Comparison of ENCODE assay signal across 26 cellular contexts in the genomic region with DNA sequence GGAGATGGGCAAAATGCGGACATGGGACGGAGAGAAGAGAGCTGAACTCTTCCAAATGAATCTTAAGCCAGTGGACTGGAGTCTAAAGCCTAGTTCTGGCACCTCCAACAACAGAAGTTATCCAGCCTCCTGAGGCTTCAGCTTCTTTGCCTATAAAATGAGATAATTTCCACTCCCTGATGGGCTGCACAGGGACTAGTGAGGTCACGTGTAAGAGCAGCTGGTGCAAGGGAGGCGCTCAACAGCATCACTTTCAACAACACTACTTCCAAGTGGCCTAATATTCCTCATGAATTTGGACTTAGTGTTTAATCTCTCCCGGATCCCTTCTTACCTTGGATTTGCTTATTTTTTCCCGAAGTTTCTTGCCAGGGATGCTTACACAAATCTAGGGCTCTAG. TPM values are rescaled to one million over a fixed set of nuclear protein-coding genes. Genes with fewer than 3 reads are reported as not detected.
A peak's percentile ranks its signal among the peaks of the same experiment; 100 is the strongest.
DNase-seq lines count a peak whose midpoint lies in the region; ATAC-seq and TF ChIP-seq lines count a peak whose summit lies in the region.
"Had no signal": no experiment of that assay in that cellular context is flagged by ENCODE, and none has a peak within 500 bp of the region (broad histone marks: within the 10 kb centered on the region; RNA-seq: fewer than 3 reads in every experiment).

No MANE protein-coding gene starts in this region.

- no peak overlapping the region for H3K4me3 ChIP-seq in fibroblast of villous mesenchyme (ENCODE audit: low read depth, low read length)
- no peak overlapping the region for H3K4me3 ChIP-seq in vagina
- H3K4me3 ChIP-seq: BLaER1, cardiac muscle cell, left lung, psoas muscle, transverse colon had no signal

- peaks cover 45% of the 10 kb centered on the region for H3K4me1 ChIP-seq in vagina
- H3K4me1 ChIP-seq: BLaER1, psoas muscle had no signal

- POLR2A ChIA-PET in T-cell (lab: Charles Lee): no interaction called here

- peak overlapping the region; percentile 85 to 89 for H3K27ac Mint-ChIP-seq in T-cell
- H3K27ac Mint-ChIP-seq: activated naive CD4-positive, alpha-beta T cell treated with anti-CD3 and anti-CD28 coated beads, Interleukin-2, amount 50 U/mL, for 24 hours had no signal

- peak overlapping the region; percentile 79 for H3K27ac ChIP-seq in vagina
- H3K27ac ChIP-seq: BLaER1, cardiac muscle cell had no signal

- ATAC-seq in Right ventricle myocardium inferior: peak; percentile 38
- ATAC-seq in T-cell (replicated peaks in 1 of 4): no peak
- no peak for ATAC-seq in GM18873 (IDR thresholded peaks at IDR 0.05; ENCODE audit: low FRiP score, unreplicated experiment)
- ATAC-seq: left lung had no signal

- no peaks in the 10 kb centered on the region for H3K27me3 Mint-ChIP-seq in T-cell
- H3K27me3 Mint-ChIP-seq: activated naive CD4-positive, alpha-beta T cell treated with anti-CD3 and anti-CD28 coated beads, Interleukin-2, amount 50 U/mL, for 24 hours had no signal

- no peak for TF ChIP-seq CTCF in fibroblast of villous mesenchyme (IDR thresholded peaks at IDR 0.05; ENCODE audit: insufficient read depth, low read depth, low read length)
- no peak for TF ChIP-seq CTCF in vagina (IDR thresholded peaks at IDR 0.05)

- H3K4me3 Mint-ChIP-seq in T-cell: no peak overlapping the region
- H3K4me3 Mint-ChIP-seq: activated naive CD4-positive, alpha-beta T cell treated with anti-CD3 and anti-CD28 coated beads, Interleukin-2, amount 50 U/mL, for 24 hours had no signal

- intact Hi-C loops in Right ventricle myocardium inferior (cut with DNase I): no loop called here
- intact Hi-C loops in cardiac septum (cut with DNase I): no loop called here
- intact Hi-C loops in vagina (cut with DNase I): no loop called here

- H3K4me1 Mint-ChIP-seq in T-cell: peaks cover 33 to 61% (median 56%) of the 10 kb centered on the region in 3 donors

- no peaks in the 10 kb centered on the region for H3K27me3 ChIP-seq in vagina
- H3K27me3 ChIP-seq: BLaER1, cardiac muscle cell, left lung, transverse colon had no signal

- DNase-seq in Right ventricle myocardium inferior (ENCODE audit: missing footprints) (no peak), cardiac septum (ENCODE audit: low spot score) (no peak), T-cell (no peak), fibroblast of villous mesenchyme (ENCODE audit: low read depth) (peak; percentile 35), vagina (ENCODE audit: extremely low spot score in 2 of 2) (no peak)
- no peak for DNase-seq in effector CD4-positive, alpha-beta T cell
- DNase-seq: aorta; dermis blood vessel endothelial cell; left lung; NCI-H1417; NCI-H2029 treated with DMSO at 0.1 percent for 48 hours; NCI-H526 treated with DMSO at 0.1 percent for 48 hours; nucleus accumbens; psoas muscle; SIG-M5; stimulated activated CD4-positive, alpha-beta T cell treated with anti-CD3 and anti-CD28 coated beads, Interleukin-1b, Interleukin-23, amount 100 ng/mL, for 48 hours; transverse colon had no signal

- no peaks in the 10 kb centered on the region for H3K9me3 Mint-ChIP-seq in T-cell
- H3K9me3 Mint-ChIP-seq: activated naive CD4-positive, alpha-beta T cell treated with anti-CD3 and anti-CD28 coated beads, Interleukin-2, amount 50 U/mL, for 24 hours had no signal

- TF ChIP-seq POLR2A in vagina (IDR thresholded peaks at IDR 0.05): no peak

- H3K36me3 ChIP-seq in vagina: peaks cover 0 to 77% of the 10 kb centered on the region in 2 donors

- no peaks in the 10 kb centered on the region for H3K9me3 ChIP-seq in vagina
- H3K9me3 ChIP-seq: BLaER1, left lung, psoas muscle, transverse colon had no signal

- CTCF ChIA-PET in T-cell (lab: Charles Lee): interaction anchor here in 1 of 2 donors (0.7 to 1.6 kb wide), 3 partner anchors 10 to 125 kb away, joined by 3 to 6 read pairs (median 5); no protein-coding TSS in a partner anchor

- H3K36me3 Mint-ChIP-seq in T-cell: peaks cover 83% of the 10 kb centered on the region

RNA-seq across cellular contexts. Expression of gene CXCR6, which starts 8.7 kb away (rescaled TPM):
- total RNA-seq in Right ventricle myocardium inferior: 0.19 TPM
- 0.32 TPM for total RNA-seq in cardiac septum
- 10 to 100 TPM in 1 of 5 donors, 1 to 10 TPM in 4; 2.0 to 14.7 (median 3.7) TPM for total RNA-seq in T-cell
- total RNA-seq in fibroblast of villous mesenchyme: under 0.01 TPM in 2 replicates
- total RNA-seq in vagina: 9.6 TPM
- total RNA-seq: cardiac muscle cell, Daoy, dermis blood vessel endothelial cell, fibroblast of lung, H1, myocyte, skeletal muscle tissue had no signal

RNA-seq across cellular contexts. Expression of gene FYCO1, which starts 43.7 kb away (rescaled TPM):
- total RNA-seq in Right ventricle myocardium inferior: 107 TPM
- total RNA-seq in cardiac septum: 129 TPM
- total RNA-seq in T-cell: 10 to 100 TPM; 24.6 to 46.3 (median 35.0) TPM
- 20.6 and 23.7 TPM in 2 replicates for total RNA-seq in fibroblast of villous mesenchyme
- total RNA-seq in vagina: 45.7 TPM
